Comparison of ENCODE assay signal across 23 cellular contexts in the genomic region with DNA sequence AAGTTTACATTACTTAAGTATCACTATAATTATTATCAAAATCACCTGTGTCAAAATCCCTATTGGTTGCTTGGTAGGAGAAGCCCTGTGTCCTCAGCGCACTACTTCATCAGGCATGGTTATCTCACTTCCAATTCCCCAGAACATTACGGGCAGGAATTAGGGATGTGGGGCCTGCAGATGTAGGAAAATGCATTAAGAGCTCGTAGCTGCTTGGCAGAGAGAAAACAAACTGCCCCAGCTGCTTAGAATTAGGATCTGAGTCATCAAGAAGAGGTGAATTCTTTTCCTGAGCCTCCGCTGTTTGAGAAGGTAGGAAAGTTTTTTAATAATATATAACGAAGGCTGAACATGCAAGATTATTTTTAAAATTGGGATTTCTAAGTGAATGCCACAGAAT.
A peak's percentile ranks its signal among the peaks of the same experiment; 100 is the strongest.
DNase-seq lines count a peak whose midpoint lies in the region; TF ChIP-seq lines count a peak whose summit lies in the region.
"Had no signal": no experiment of that assay in that cellular context is flagged by ENCODE, and none has a peak within 500 bp of the region (broad histone marks: within the 10 kb centered on the region; RNA-seq: fewer than 3 reads in every experiment).

No MANE protein-coding gene starts in this region.

- DNase-seq in AG08396 (ENCODE audit: low spot score) (peak; percentile 14), HFF-Myc (ENCODE audit: extremely low read depth, low read depth) (peak; percentile 68), astrocyte of the cerebellum (ENCODE audit: low read depth) (peak; percentile 34), fibroblast of the conjunctiva (ENCODE audit: low read depth) (peak; percentile 22), CD1c-positive myeloid dendritic cell (ENCODE audit: extremely low spot score) (no peak), COLO668 (lab: John Stamatoyannopoulos, UW; ENCODE audit: unreplicated experiment) (no peak), SIG-M5 treated with dmso at 0.1 percent for 504 hours (lab: John Stamatoyannopoulos, UW; ENCODE audit: unreplicated experiment) (no peak)
- no peak for DNase-seq in activated CD4-positive, alpha-beta T cell treated with anti-CD3 and anti-CD28 coated beads, Interleukin-2, amount 50 U/mL, for 48 hours
- DNase-seq: activated CD4-positive, alpha-beta memory T cell treated with anti-CD3 and anti-CD28 coated beads, Interleukin-2, amount 10 ng/mL, durations not matched to agents 7 days and 5 days; activated naive CD4-positive, alpha-beta T cell treated with anti-CD3 and anti-CD28 coated beads, Interleukin-2, amount 10 ng/mL, durations not matched to agents 7 days and 5 days; activated T-cell treated with anti-CD3 and anti-CD28 coated beads, Interleukin-2, amount 50 U/mL, for 4 hours; body of pancreas; DMS79; HFFc6; left ventricle myocardium superior; NCI-H187 treated with DMSO at 0.1 percent for 48 hours; nucleus accumbens; SHP77; T-helper 1 cell; testis had no signal

- in situ Hi-C loops in astrocyte of the cerebellum (cut with HindIII; ENCODE audit: low sequenced_read_pairs) = no loop called here

- TF ChIP-seq CTCF in HFF-Myc (IDR thresholded peaks at IDR 0.05; ENCODE audit: low read depth, low read length, missing control alignments) (no peak), astrocyte of the cerebellum (IDR thresholded peaks at IDR 0.05; ENCODE audit: low read depth, low read length, missing control alignments) (no peak)

- H3K4me3 ChIP-seq in HFF-Myc (replicated peaks; ENCODE audit: low read depth, low read length) (no peak overlapping the region), astrocyte of the cerebellum (ENCODE audit: low read depth, low read length) (no peak overlapping the region)
- H3K4me3 ChIP-seq: A549; BLaER1 treated with 17β-estradiol and CSF1 and Interleukin-3, amounts not matched to agents 10 nM and 100 nM; body of pancreas; colonic mucosa; testis had no signal

Comparison
In these comparisons a context has a peak if more than half of its experiments do, and no peak if none do; other contexts are left out.
1. DNase-seq: peak in AG08396 (single experiment), HFF-Myc (single experiment), astrocyte of the cerebellum (single experiment) and fibroblast of the conjunctiva (single experiment); none in CD1c-positive myeloid dendritic cell (single experiment), activated CD4-positive, alpha-beta T cell treated with anti-CD3 and anti-CD28 coated beads, Interleukin-2, amount 50 U/mL, for 48 hours (0 of 2), COLO668 (single experiment) and SIG-M5 treated with dmso at 0.1 percent for 504 hours (single experiment).